24 cellular contexts compared by ENCODE assay signal in genomic region chr5:14433202-14433601, GRCh38.
DNase-seq lines count a peak whose midpoint lies in the region; ATAC-seq and TF ChIP-seq lines count a peak whose summit lies in the region.
"Had no signal": no experiment of that assay in that cellular context is flagged by ENCODE, and none has a peak within 500 bp of the region (broad histone marks: within the 10 kb centered on the region; RNA-seq: fewer than 3 reads in every experiment).

No MANE protein-coding gene starts in this region.

- H3K9me3 Mint-ChIP-seq in HFFc6 = no peaks in the 10 kb centered on the region
- H3K9me3 Mint-ChIP-seq in neural crest cell = no peaks in the 10 kb centered on the region
- peaks cover 4% of the 10 kb centered on the region for H3K9me3 Mint-ChIP-seq in activated CD8-positive, alpha-beta T cell treated with anti-CD3 and anti-CD28 coated beads for 36 hours
- H3K9me3 Mint-ChIP-seq in stimulated activated effector memory CD8-positive, alpha-beta T cell treated with anti-CD3 and anti-CD28 coated beads, Interleukin-12 subunit alpha, Interleukin-12 subunit beta, amount 100 ng/mL, for 72 hours = no peaks in the 10 kb centered on the region
- H3K9me3 Mint-ChIP-seq: activated naive CD4-positive, alpha-beta T cell treated with anti-CD3 and anti-CD28 coated beads, Interleukin-2, amount 10 ng/mL, durations not matched to agents 7 days and 5 days; CD8-positive, alpha-beta memory T cell; central memory CD8-positive, alpha-beta T cell had no signal

- POLR2A ChIA-PET in activated CD8-positive, alpha-beta T cell treated with anti-CD3 and anti-CD28 coated beads for 36 hours (lab: Charles Lee) = interaction anchor here (1.9 kb wide), 1 partner anchor 17 kb away, joined by 5 read pairs; no protein-coding TSS in a partner anchor

- H3K36me3 Mint-ChIP-seq in HFFc6 (ENCODE audit: low read depth) (peaks cover 63% of the 10 kb centered on the region), neural crest cell (ENCODE audit: low read depth) (peaks cover 24% of the 10 kb centered on the region)
- H3K36me3 Mint-ChIP-seq in activated CD8-positive, alpha-beta T cell treated with anti-CD3 and anti-CD28 coated beads for 36 hours (ENCODE audit: low read depth) = peaks cover 6% of the 10 kb centered on the region
- no peaks in the 10 kb centered on the region for H3K36me3 Mint-ChIP-seq in stimulated activated effector memory CD8-positive, alpha-beta T cell treated with anti-CD3 and anti-CD28 coated beads, Interleukin-12 subunit alpha, Interleukin-12 subunit beta, amount 100 ng/mL, for 72 hours
- H3K36me3 Mint-ChIP-seq: CD8-positive, alpha-beta memory T cell had no signal

- CTCF ChIA-PET in activated CD8-positive, alpha-beta T cell treated with anti-CD3 and anti-CD28 coated beads for 36 hours (lab: Charles Lee) = no interaction called here

- H3K27ac Mint-ChIP-seq in HFFc6 (peak overlapping the region; percentile 58; the same call in 1 of the 2 replicates), neural crest cell (ENCODE audit: unreplicated experiment) (peak overlapping the region; percentile 68)
- H3K27ac Mint-ChIP-seq in activated CD8-positive, alpha-beta T cell treated with anti-CD3 and anti-CD28 coated beads for 36 hours = no peak overlapping the region
- H3K27ac Mint-ChIP-seq in stimulated activated effector memory CD8-positive, alpha-beta T cell treated with anti-CD3 and anti-CD28 coated beads, Interleukin-12 subunit alpha, Interleukin-12 subunit beta, amount 100 ng/mL, for 72 hours = no peak overlapping the region
- H3K27ac Mint-ChIP-seq: activated naive CD4-positive, alpha-beta T cell treated with anti-CD3 and anti-CD28 coated beads, Interleukin-2, amount 10 ng/mL, durations not matched to agents 7 days and 5 days had no signal

- H3K4me3 Mint-ChIP-seq in HFFc6 (no peak overlapping the region), neural crest cell (peak overlapping the region; percentile 17)
- H3K4me3 Mint-ChIP-seq in activated CD8-positive, alpha-beta T cell treated with anti-CD3 and anti-CD28 coated beads for 36 hours = no peak overlapping the region
- no peak overlapping the region for H3K4me3 Mint-ChIP-seq in stimulated activated effector memory CD8-positive, alpha-beta T cell treated with anti-CD3 and anti-CD28 coated beads, Interleukin-12 subunit alpha, Interleukin-12 subunit beta, amount 100 ng/mL, for 72 hours
- H3K4me3 Mint-ChIP-seq: activated naive CD4-positive, alpha-beta T cell treated with anti-CD3 and anti-CD28 coated beads, Interleukin-2, amount 10 ng/mL, durations not matched to agents 7 days and 5 days; CD8-positive, alpha-beta memory T cell; central memory CD8-positive, alpha-beta T cell; stimulated activated naive CD8-positive, alpha-beta T cell treated with anti-CD3 and anti-CD28 coated beads, Interleukin-15, amount 100 ng/mL, for 72 hours had no signal

- no peaks in the 10 kb centered on the region for H3K27me3 ChIP-seq in colonic mucosa
- H3K27me3 ChIP-seq: pancreas, transverse colon had no signal

- peaks cover 90% of the 10 kb centered on the region for H3K4me1 Mint-ChIP-seq in HFFc6 (ENCODE audit: low read depth)
- peaks cover 57% of the 10 kb centered on the region for H3K4me1 Mint-ChIP-seq in neural crest cell
- H3K4me1 Mint-ChIP-seq in activated CD8-positive, alpha-beta T cell treated with anti-CD3 and anti-CD28 coated beads for 36 hours (ENCODE audit: low read depth) = peaks cover 21% of the 10 kb centered on the region
- H3K4me1 Mint-ChIP-seq in stimulated activated effector memory CD8-positive, alpha-beta T cell treated with anti-CD3 and anti-CD28 coated beads, Interleukin-12 subunit alpha, Interleukin-12 subunit beta, amount 100 ng/mL, for 72 hours = peaks cover 11% of the 10 kb centered on the region

- no peak overlapping the region for H3K27ac ChIP-seq in colonic mucosa
- H3K27ac ChIP-seq: KMS-11, pancreas, transverse colon had no signal

- no peaks in the 10 kb centered on the region for H3K36me3 ChIP-seq in colonic mucosa
- H3K36me3 ChIP-seq: HAP-1, pancreas had no signal

- no peak overlapping the region for H3K9ac ChIP-seq in colonic mucosa (ENCODE audit: low read depth in 2 of 2, low read length in 2 of 2)
- H3K9ac ChIP-seq: KMS-11 had no signal

- no peak for DNase-seq in HFFc6
- peak; percentile 78 for DNase-seq in NCI-H2107 treated with DMSO at 0.1 percent for 48 hours (lab: John Stamatoyannopoulos, UW; ENCODE audit: unreplicated experiment)
- DNase-seq in choroid plexus epithelial cell (ENCODE audit: low read depth) = peak; percentile 61
- DNase-seq in neural crest cell (ENCODE audit: low read depth, low spot score) = no peak
- DNase-seq in activated CD8-positive, alpha-beta T cell treated with anti-CD3 and anti-CD28 coated beads for 36 hours = no peak
- no peak for DNase-seq in stimulated activated effector memory CD8-positive, alpha-beta T cell treated with anti-CD3 and anti-CD28 coated beads, Interleukin-12 subunit alpha, Interleukin-12 subunit beta, amount 100 ng/mL, for 72 hours (ENCODE audit: low spot score in 2 of 2)
- DNase-seq in colonic mucosa = no peak
- DNase-seq: activated naive CD4-positive, alpha-beta T cell treated with anti-CD3 and anti-CD28 coated beads, Interleukin-2, amount 10 ng/mL, durations not matched to agents 7 days and 5 days; activated T-cell treated with anti-CD3 and anti-CD28 coated beads, Interleukin-2, amount 50 U/mL, for 48 hours; amygdala; CD8-positive, alpha-beta memory T cell; effector CD4-positive, alpha-beta T cell; NCI-H1930; NCI-H524 treated with DMSO at 0.1 percent for 48 hours; OCI-M1; pancreas; right cardiac atrium; stimulated activated naive CD8-positive, alpha-beta T cell treated with anti-CD3 and anti-CD28 coated beads, Interleukin-15, amount 100 ng/mL, for 72 hours; transverse colon had no signal

- H3K27me3 Mint-ChIP-seq in HFFc6 (ENCODE audit: insufficient read depth) (peaks cover 32% of the 10 kb centered on the region), neural crest cell (ENCODE audit: low read depth) (no peaks in the 10 kb centered on the region)
- peaks cover 1% of the 10 kb centered on the region for H3K27me3 Mint-ChIP-seq in activated CD8-positive, alpha-beta T cell treated with anti-CD3 and anti-CD28 coated beads for 36 hours
- H3K27me3 Mint-ChIP-seq: stimulated activated naive CD8-positive, alpha-beta T cell treated with anti-CD3 and anti-CD28 coated beads, Interleukin-15, amount 100 ng/mL, for 72 hours had no signal

- no peaks in the 10 kb centered on the region for H3K9me3 ChIP-seq in colonic mucosa
- H3K9me3 ChIP-seq: HAP-1, pancreas, transverse colon had no signal

- H3K4me1 ChIP-seq in colonic mucosa = no peaks in the 10 kb centered on the region
- H3K4me1 ChIP-seq: HAP-1, transverse colon had no signal

- intact Hi-C loops in activated CD8-positive, alpha-beta T cell treated with anti-CD3 and anti-CD28 coated beads for 36 hours (cut with micrococcal nuclease) = no loop called here
- intact Hi-C loops in colonic mucosa (cut with DNase I) = no loop called here

- H3K4me3 ChIP-seq in choroid plexus epithelial cell (ENCODE audit: low read depth, low read length) (no peak overlapping the region), colonic mucosa (no peak overlapping the region)
- H3K4me3 ChIP-seq: HAP-1, pancreas, transverse colon had no signal

- TF ChIP-seq CTCF in HFFc6 (IDR thresholded peaks at IDR 0.05) (no peak), choroid plexus epithelial cell (conservative IDR thresholded peaks at IDR 0.05; ENCODE audit: low read depth, low read length) (no peak), neural crest cell (conservative IDR thresholded peaks at IDR 0.05) (no peak), colonic mucosa (IDR thresholded peaks at IDR 0.05) (no peak)
- no peak for TF ChIP-seq CTCF in activated CD8-positive, alpha-beta T cell treated with anti-CD3 and anti-CD28 coated beads for 36 hours (IDR thresholded peaks at IDR 0.05)

- ATAC-seq in activated CD8-positive, alpha-beta T cell treated with anti-CD3 and anti-CD28 coated beads for 36 hours = no peak
- no peak for ATAC-seq in stimulated activated effector memory CD8-positive, alpha-beta T cell treated with anti-CD3 and anti-CD28 coated beads, Interleukin-12 subunit alpha, Interleukin-12 subunit beta, amount 100 ng/mL, for 72 hours
- no peak for ATAC-seq in esophagus mucosa
- ATAC-seq: pancreas; right cardiac atrium; Right ventricle myocardium inferior; stimulated activated naive CD8-positive, alpha-beta T cell treated with anti-CD3 and anti-CD28 coated beads, Interleukin-15, amount 100 ng/mL, for 72 hours had no signal

Comparison
In these comparisons a context has a peak if more than half of its experiments do, and no peak if none do; other contexts are left out.
1. DNase-seq: peak in NCI-H2107 treated with DMSO at 0.1 percent for 48 hours (single experiment) and choroid plexus epithelial cell (single experiment); none in HFFc6 (single experiment), neural crest cell (single experiment), activated CD8-positive, alpha-beta T cell treated with anti-CD3 and anti-CD28 coated beads for 36 hours (single experiment), stimulated activated effector memory CD8-positive, alpha-beta T cell treated with anti-CD3 and anti-CD28 coated beads, Interleukin-12 subunit alpha, Interleukin-12 subunit beta, amount 100 ng/mL, for 72 hours (0 of 2) and colonic mucosa (single experiment).
2. H3K27ac Mint-ChIP-seq: peak in HFFc6 (single experiment) and neural crest cell (single experiment); none in activated CD8-positive, alpha-beta T cell treated with anti-CD3 and anti-CD28 coated beads for 36 hours (single experiment) and stimulated activated effector memory CD8-positive, alpha-beta T cell treated with anti-CD3 and anti-CD28 coated beads, Interleukin-12 subunit alpha, Interleukin-12 subunit beta, amount 100 ng/mL, for 72 hours (single experiment).